ENCODE assay signal across 10 cellular contexts in the genomic region with DNA sequence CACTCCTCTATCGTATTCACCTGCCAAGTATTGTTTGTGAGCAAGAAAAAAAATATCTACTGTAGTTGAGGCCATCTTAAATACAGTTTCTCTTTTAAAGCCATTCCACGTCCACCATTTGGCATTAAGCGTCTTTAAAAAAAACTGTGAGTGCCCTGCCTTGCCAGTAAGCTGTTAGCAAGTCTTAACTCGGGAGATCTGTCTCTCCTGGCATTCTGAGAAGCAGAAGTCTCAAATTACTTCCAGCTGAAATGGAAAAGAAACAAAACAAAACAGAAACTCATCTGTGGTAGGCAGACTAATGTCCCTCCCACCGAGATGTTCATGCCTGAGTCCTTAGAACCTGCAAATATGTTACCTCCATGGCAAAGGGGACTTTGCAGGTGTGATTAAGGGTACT.
DNase-seq lines count a peak whose midpoint lies in the region; ATAC-seq and TF ChIP-seq lines count a peak whose summit lies in the region.
"Had no signal": no experiment of that assay in that cellular context is flagged by ENCODE, and none has a peak within 500 bp of the region (broad histone marks: within the 10 kb centered on the region; RNA-seq: fewer than 3 reads in every experiment).

No MANE protein-coding gene starts in this region.

- peaks cover 12% of the 10 kb centered on the region for H3K4me1 ChIP-seq in IMR-90 (ENCODE audit: control insufficient read depth, insufficient read depth, low read length)
- H3K4me1 ChIP-seq in breast epithelium = peaks cover 4 to 9% of the 10 kb centered on the region in 2 donors
- H3K4me1 ChIP-seq in tibial artery = peaks cover 0 to 28% (median 17%) of the 10 kb centered on the region in 4 donors

- H2BK20ac ChIP-seq in IMR-90 (ENCODE audit: low read depth, low read length) = peak overlapping the region; percentile 75; the same call in 1 of the 2 replicates

- H3K18ac ChIP-seq in IMR-90 (ENCODE audit: low read depth, low read length) = peak overlapping the region; percentile 81

- peaks cover 14% of the 10 kb centered on the region for H3K9me1 ChIP-seq in IMR-90 (ENCODE audit: insufficient read depth, low read length)

- ATAC-seq in IMR-90 (ENCODE audit: low read depth) (peak; percentile 85), GM18505 (IDR thresholded peaks at IDR 0.05; ENCODE audit: unreplicated experiment) (no peak), left lobe of liver (no peak)

- peak overlapping the region; percentile 45 for H3K9ac ChIP-seq in IMR-90 (ENCODE audit: low read depth, low read length)

- H3K14ac ChIP-seq in IMR-90 (replicated peaks; ENCODE audit: low read depth, low read length) = peak overlapping the region; percentile 56; the same call in 1 of the 2 replicates

- peak overlapping the region; percentile 17 for H2AFZ ChIP-seq in IMR-90 (replicated peaks; ENCODE audit: low read length, poor library complexity)

- no peaks in the 10 kb centered on the region for H4K20me1 ChIP-seq in IMR-90 (ENCODE audit: insufficient read depth, low read length)

- peak; percentile 73 for DNase-seq in IMR-90
- no peak for DNase-seq in breast epithelium (ENCODE audit: low spot score in 2 of 2)
- peak; percentile 28 for DNase-seq in kidney glomerular epithelial cell (lab: John Stamatoyannopoulos, UW)
- DNase-seq in tibial artery = no peak
- DNase-seq in nucleus accumbens (lab: John Stamatoyannopoulos, UW) = no peak
- DNase-seq in COR-L47 (lab: John Stamatoyannopoulos, UW) = no peak
- DNase-seq in left lobe of liver (ENCODE audit: low spot score) = no peak
- DNase-seq: activated effector memory CD4-positive, alpha-beta T cell treated with anti-CD3 and anti-CD28 coated beads, Interleukin-2, amount 50 U/mL, for 16 hours; SIG-M5 had no signal

- peak overlapping the region; percentile 57 to 75; a peak in 3 of 4 replicates for H4K8ac ChIP-seq in IMR-90 (ENCODE audit: low read depth in 2 of 2, low read length in 2 of 2)

- peak overlapping the region; percentile 86 for H4K5ac ChIP-seq in IMR-90 (ENCODE audit: low read depth, low read length)

- H3K36me3 ChIP-seq in IMR-90 (ENCODE audit: control insufficient read depth, insufficient read depth, low read length) = no peaks in the 10 kb centered on the region
- H3K36me3 ChIP-seq in breast epithelium = no peaks in the 10 kb centered on the region
- no peaks in the 10 kb centered on the region for H3K36me3 ChIP-seq in tibial artery

- CTCF ChIA-PET in IMR-90 (lab: Yijun Ruan, JAX) = interaction anchor here (0.6 to 1.5 kb wide), 9 partner anchors 11 to 301 kb away, joined by 3 to 5 read pairs (median 4); no protein-coding TSS in a partner anchor

- H3K4me3 ChIP-seq in IMR-90 (ENCODE audit: insufficient read depth, low read depth, low read length) (no peak overlapping the region), breast epithelium (peak overlapping the region in 2 of 3 donors; percentile 12 to 42), tibial artery (peak overlapping the region in 1 of 2 donors; percentile 24)

- H3K23ac ChIP-seq in IMR-90 (ENCODE audit: low read depth, low read length) = peak overlapping the region; percentile 36; the same call in 1 of the 2 replicates

- H3K79me1 ChIP-seq in IMR-90 (ENCODE audit: low read depth in 1 of 2, low read length in 2 of 2) = peaks cover 3 to 20% of the 10 kb centered on the region in 2 experiments; a peak in 3 of 4 replicates

- peak overlapping the region; percentile 76; the same call in 1 of the 2 replicates for H2BK120ac ChIP-seq in IMR-90 (ENCODE audit: low read depth, low read length)

- dilution Hi-C loops in IMR-90 (cut with HindIII; ENCODE audit: low sequenced_read_pairs, unreplicated experiment) = no loop called here

- TF ChIP-seq CTCF in IMR-90 (conservative IDR thresholded peaks at IDR 0.05; ENCODE audit: low read depth, low read length) = no peak
- no peak for TF ChIP-seq CTCF in breast epithelium (IDR thresholded peaks at IDR 0.05)
- TF ChIP-seq CTCF in tibial artery (IDR thresholded peaks at IDR 0.05) = no peak

- no TSS peak for BruUV-seq in IMR-90 (replicated peaks; lab: Mats Ljungman, UMichigan)

- POLR2A ChIA-PET in IMR-90 (lab: Charles Lee; ENCODE audit: unreplicated experiment) = no interaction called here

- H2AK5ac ChIP-seq in IMR-90 (ENCODE audit: low read depth, low read length) = peak overlapping the region; percentile 65

- TF ChIP-seq POLR2A in IMR-90 (IDR thresholded peaks at IDR 0.05; ENCODE audit: low read depth, low read length) (no peak), breast epithelium (IDR thresholded peaks at IDR 0.05) (no peak), GM18505 (IDR thresholded peaks at IDR 0.05; ENCODE audit: borderline replicate concordance, extremely low read depth, insufficient read depth, insufficient read length) (no peak)

- peak overlapping the region; percentile 80 for H3K4me2 ChIP-seq in IMR-90 (ENCODE audit: low read depth, low read length)

- no peaks in the 10 kb centered on the region for H3K9me3 ChIP-seq in IMR-90 (ENCODE audit: control insufficient read depth, insufficient read depth, low read length)
- H3K9me3 ChIP-seq in breast epithelium = no peaks in the 10 kb centered on the region
- H3K9me3 ChIP-seq in tibial artery = no peaks in the 10 kb centered on the region

- H3K27ac ChIP-seq in IMR-90 (ENCODE audit: insufficient read depth, low read length) = peak overlapping the region; percentile 85; the same call in 1 of the 2 replicates
- H3K27ac ChIP-seq in breast epithelium = peak overlapping the region; percentile 86 to 89
- peak overlapping the region; percentile 59 to 64 for H3K27ac ChIP-seq in tibial artery

- no CpG with 5 or more reads among the region's 5 CpGs for WGBS in IMR-90 (ENCODE audit: extremely low coverage in 2 of 2, insufficient read length in 1 of 2), 2 experiments

- peak overlapping the region; percentile 42; the same call in 1 of the 2 replicates for H4K91ac ChIP-seq in IMR-90 (ENCODE audit: insufficient read depth, low read depth, low read length)

- intact Hi-C loops in IMR-90 (cut with micrococcal nuclease) (no loop called here), breast epithelium (cut with DNase I; ENCODE audit: low total_unique reads) (no loop called here), tibial artery (cut with DNase I; ENCODE audit: low total_unique reads) (no loop called here)

- no peak overlapping the region for H2AK9ac ChIP-seq in IMR-90 (replicated peaks; ENCODE audit: low read depth, low read length, poor library complexity)

- in situ Hi-C loops in IMR-90 (cut with MboI; ENCODE audit: low sequenced_read_pairs) = no loop called here

- peak overlapping the region; percentile 75 for H3K4ac ChIP-seq in IMR-90 (ENCODE audit: low read depth, low read length)

- H2BK15ac ChIP-seq in IMR-90 (ENCODE audit: low read depth, low read length) = peak overlapping the region; percentile 73; the same call in 2 of the 3 replicates

- H2BK5ac ChIP-seq in IMR-90 (ENCODE audit: low read depth, low read length, poor library complexity, severe bottlenecking) = peak overlapping the region; percentile 81

- H3K56ac ChIP-seq in IMR-90 (ENCODE audit: extremely low read depth, insufficient read depth, low read length) = no peak overlapping the region

- H3K27me3 ChIP-seq in IMR-90 (ENCODE audit: control insufficient read depth, insufficient read depth, low read length) = no peaks in the 10 kb centered on the region
- no peaks in the 10 kb centered on the region for H3K27me3 ChIP-seq in breast epithelium
- no peaks in the 10 kb centered on the region for H3K27me3 ChIP-seq in tibial artery

- no peak for TF ChIP-seq RAD21 in IMR-90 (IDR thresholded peaks at IDR 0.05; ENCODE audit: low read length)

TF ChIP-seq in IMR-90, 13 proteins besides CTCF, POLR2A, EP300 and RAD21:
- TF ChIP-seq MXI1 (IDR thresholded peaks at IDR 0.05; ENCODE audit: borderline replicate concordance, low read depth, low read length) (no peak), NFE2L2 (IDR thresholded peaks at IDR 0.05; ENCODE audit: low read depth, low read length) (no peak), BHLHE40 (IDR thresholded peaks at IDR 0.05; ENCODE audit: low read depth, low read length) (no peak), MAFK (IDR thresholded peaks at IDR 0.05; ENCODE audit: low read depth, low read length) (no peak), CHD1 (IDR thresholded peaks at IDR 0.05; ENCODE audit: low read depth, low read length) (no peak), MAZ (IDR thresholded peaks at IDR 0.05; ENCODE audit: borderline replicate concordance, low read depth, low read length) (no peak), SMC3 (IDR thresholded peaks at IDR 0.05; ENCODE audit: low read depth, low read length) (no peak), FOS (IDR thresholded peaks at IDR 0.05; ENCODE audit: low read depth, low read length) (no peak), CEBPB (IDR thresholded peaks at IDR 0.05; ENCODE audit: low read depth, low read length) (no peak), RCOR1 (IDR thresholded peaks at IDR 0.05; ENCODE audit: insufficient replicate concordance, low read length) (no peak)
- TF ChIP-seq, protein P1, sequence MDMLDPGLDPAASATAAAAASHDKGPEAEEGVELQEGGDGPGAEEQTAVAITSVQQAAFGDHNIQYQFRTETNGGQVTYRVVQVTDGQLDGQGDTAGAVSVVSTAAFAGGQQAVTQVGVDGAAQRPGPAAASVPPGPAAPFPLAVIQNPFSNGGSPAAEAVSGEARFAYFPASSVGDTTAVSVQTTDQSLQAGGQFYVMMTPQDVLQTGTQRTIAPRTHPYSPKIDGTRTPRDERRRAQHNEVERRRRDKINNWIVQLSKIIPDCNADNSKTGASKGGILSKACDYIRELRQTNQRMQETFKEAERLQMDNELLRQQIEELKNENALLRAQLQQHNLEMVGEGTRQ (IDR thresholded peaks at IDR 0.05; ENCODE audit: low read depth, low read length) = no peak
- TF ChIP-seq, protein P2, sequence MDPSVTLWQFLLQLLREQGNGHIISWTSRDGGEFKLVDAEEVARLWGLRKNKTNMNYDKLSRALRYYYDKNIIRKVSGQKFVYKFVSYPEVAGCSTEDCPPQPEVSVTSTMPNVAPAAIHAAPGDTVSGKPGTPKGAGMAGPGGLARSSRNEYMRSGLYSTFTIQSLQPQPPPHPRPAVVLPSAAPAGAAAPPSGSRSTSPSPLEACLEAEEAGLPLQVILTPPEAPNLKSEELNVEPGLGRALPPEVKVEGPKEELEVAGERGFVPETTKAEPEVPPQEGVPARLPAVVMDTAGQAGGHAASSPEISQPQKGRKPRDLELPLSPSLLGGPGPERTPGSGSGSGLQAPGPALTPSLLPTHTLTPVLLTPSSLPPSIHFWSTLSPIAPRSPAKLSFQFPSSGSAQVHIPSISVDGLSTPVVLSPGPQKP (IDR thresholded peaks at IDR 0.05; ENCODE audit: borderline replicate concordance, low read depth, low read length) = no peak

Comparison
In these comparisons a context has a peak if more than half of its experiments do, and no peak if none do; other contexts are left out.
1. DNase-seq: peak in IMR-90 (single experiment) and kidney glomerular epithelial cell (single experiment); none in breast epithelium (0 of 2), tibial artery (0 of 2), nucleus accumbens (0 of 56), COR-L47 (single experiment) and left lobe of liver (single experiment).
2. Peak in every context shown above with its lines, with median percentiles within 50 percentile points of each other: H3K27ac ChIP-seq.